In genomic region chr15:44663410-44664272, GRCh38 we compare ENCODE assay signal across 1 cellular context.
TF ChIP-seq lines count a peak whose summit lies in the region.

Gene SPG11 (minus strand): TSS chr15:44663662. CDS start chr15:44663647, 15 bp downstream.

TF ChIP-seq in HepG2, 621 proteins besides CTCF, POLR2A, EP300 and RAD21 (continued from another document and continues in another):
- TF ChIP-seq MLXIP (CRISPR knock-in tag; IDR thresholded peaks at IDR 0.05; ENCODE audit: borderline replicate concordance) (no peak), KLF12 (CRISPR knock-in tag; IDR thresholded peaks at IDR 0.05; ENCODE audit: borderline replicate concordance) (peak; percentile 64; the same call in 1 of the 2 replicates), ZFP62 (CRISPR knock-in tag; IDR thresholded peaks at IDR 0.05) (no peak), ELF4 (CRISPR knock-in tag; IDR thresholded peaks at IDR 0.05; ENCODE audit: borderline replicate concordance) (peak; percentile 47; the same call in 1 of the 2 replicates), ZXDC (CRISPR knock-in tag; IDR thresholded peaks at IDR 0.05) (no peak; the same call in 1 of the 2 replicates), MXI1 (IDR thresholded peaks at IDR 0.05; ENCODE audit: borderline replicate concordance, low read depth, low read length) (peak; percentile 73; the same call in 1 of the 3 replicates), ZNF788 (CRISPR knock-in tag; IDR thresholded peaks at IDR 0.05; ENCODE audit: borderline replicate concordance) (peak; percentile 72; the same call in 1 of the 2 replicates), PHF20 (CRISPR knock-in tag; IDR thresholded peaks at IDR 0.05) (peak; percentile 92), ZNF256 (CRISPR knock-in tag; conservative IDR thresholded peaks at IDR 0.05) (peak; percentile 89), ZNF777 (CRISPR knock-in tag; IDR thresholded peaks at IDR 0.05) (peak; percentile 72), ZNF570 (CRISPR knock-in tag; IDR thresholded peaks at IDR 0.05; ENCODE audit: borderline replicate concordance) (peak; percentile 91; the same call in 1 of the 2 replicates), ZNF619 (CRISPR knock-in tag; IDR thresholded peaks at IDR 0.05) (0 out of 2 replicates have a peak, but pooled peaks have one; percentile 40), ZNF770 (CRISPR knock-in tag; IDR thresholded peaks at IDR 0.05) (peak; percentile 79), KDM4B (CRISPR knock-in tag; IDR thresholded peaks at IDR 0.05) (no peak), ZFP37 (CRISPR knock-in tag; IDR thresholded peaks at IDR 0.05; ENCODE audit: borderline replicate concordance) (peak; percentile 90; the same call in 1 of the 2 replicates), CSRNP1 (CRISPR knock-in tag; IDR thresholded peaks at IDR 0.05) (peak; percentile 80; the same call in 1 of the 2 replicates), FLYWCH1 (CRISPR knock-in tag; IDR thresholded peaks at IDR 0.05) (no peak), HNF4A (CRISPR knock-in tag; IDR thresholded peaks at IDR 0.05) (peak; percentile 47; the same call in 1 of the 2 replicates), ZNF782 (CRISPR knock-in tag; IDR thresholded peaks at IDR 0.05; ENCODE audit: borderline replicate concordance) (peak; percentile 93; the same call in 1 of the 2 replicates), JARID2 (CRISPR knock-in tag; IDR thresholded peaks at IDR 0.05; ENCODE audit: insufficient replicate concordance) (no peak), EHMT2 (IDR thresholded peaks at IDR 0.05; ENCODE audit: borderline replicate concordance, low read depth, low read length) (peak; percentile 51; the same call in 1 of the 2 replicates), ATAD3A (CRISPR knock-in tag; IDR thresholded peaks at IDR 0.05) (no peak), RBAK (CRISPR knock-in tag; IDR thresholded peaks at IDR 0.05) (0 out of 2 replicates have a peak, but pooled peaks have one; percentile 64), DR1 (CRISPR knock-in tag; IDR thresholded peaks at IDR 0.05) (peak; percentile 92), MTERF4 (CRISPR knock-in tag; IDR thresholded peaks at IDR 0.05) (peak; percentile 92), HOXD1 (CRISPR knock-in tag; IDR thresholded peaks at IDR 0.05) (peak; percentile 88; the same call in 1 of the 2 replicates), ZMAT3 (CRISPR knock-in tag; conservative IDR thresholded peaks at IDR 0.05) (peak; percentile 72), HNRNPLL (IDR thresholded peaks at IDR 0.05; ENCODE audit: low read depth, low read length, poor library complexity, severe bottlenecking) (peak; percentile 86), BRF2 (CRISPR knock-in tag; IDR thresholded peaks at IDR 0.05) (peak; percentile 82; the same call in 1 of the 2 replicates), HHEX (CRISPR knock-in tag; IDR thresholded peaks at IDR 0.05) (no peak), ZNF740 (CRISPR knock-in tag; IDR thresholded peaks at IDR 0.05) (peak; percentile 70; the same call in 1 of the 2 replicates), HOXA7 (CRISPR knock-in tag; IDR thresholded peaks at IDR 0.05) (no peak), NCOA1 (CRISPR knock-in tag; IDR thresholded peaks at IDR 0.05) (0 out of 2 replicates have a peak, but pooled peaks have one; percentile 39), POLR2AphosphoS2 (IDR thresholded peaks at IDR 0.05; ENCODE audit: low read depth, low read length) (no peak), ZNF589 (CRISPR knock-in tag; conservative IDR thresholded peaks at IDR 0.05) (0 out of 2 replicates have a peak, but pooled peaks have one; percentile 75), RXRA (CRISPR knock-in tag; IDR thresholded peaks at IDR 0.05) (peak; percentile 80; the same call in 1 of the 2 replicates), CC2D1A (CRISPR knock-in tag; IDR thresholded peaks at IDR 0.05) (0 out of 2 replicates have a peak, but pooled peaks have one; percentile 81), CHD2 (IDR thresholded peaks at IDR 0.05; ENCODE audit: low read depth, low read length) (peak; percentile 60; the same call in 1 of the 2 replicates), CEBPZ (IDR thresholded peaks at IDR 0.05; ENCODE audit: low read length) (no peak), THAP8 (CRISPR knock-in tag; IDR thresholded peaks at IDR 0.05; ENCODE audit: borderline replicate concordance) (no peak), WIZ (CRISPR knock-in tag; IDR thresholded peaks at IDR 0.05) (peak; percentile 70; the same call in 1 of the 2 replicates), THAP9 (CRISPR knock-in tag; IDR thresholded peaks at IDR 0.05; ENCODE audit: borderline replicate concordance) (peak; percentile 96)
